13 cellular contexts compared by ENCODE assay signal in genomic region chr17:57944796-57945362, GRCh38. TPM values are rescaled to one million over a fixed set of nuclear protein-coding genes. Genes with fewer than 3 reads are reported as not detected.
A peak's percentile ranks its signal among the peaks of the same experiment; 100 is the strongest.
DNase-seq lines count a peak whose midpoint lies in the region; ATAC-seq, FAIRE-seq and TF ChIP-seq lines count a peak whose summit lies in the region.
"Had no signal": no experiment of that assay in that cellular context is flagged by ENCODE, and none has a peak within 500 bp of the region (broad histone marks: within the 10 kb centered on the region; RNA-seq: fewer than 3 reads in every experiment).

No MANE protein-coding gene starts in this region.

- H3K36me3 ChIP-seq in BLaER1 treated with 17β-estradiol and CSF1 and Interleukin-3, amounts not matched to agents 10 nM and 100 nM: no peaks in the 10 kb centered on the region
- H3K36me3 ChIP-seq in kidney (ENCODE audit: control insufficient read depth in 1 of 2, insufficient read depth in 2 of 2, low read length in 2 of 2): no peaks in the 10 kb centered on the region
- H3K36me3 ChIP-seq in skeletal muscle tissue (ENCODE audit: control insufficient read depth in 3 of 3, insufficient read depth in 3 of 3, low read length in 3 of 3): no peaks in the 10 kb centered on the region

- H3K27ac ChIP-seq in BLaER1 treated with 17β-estradiol and CSF1 and Interleukin-3, amounts not matched to agents 10 nM and 100 nM: peak overlapping the region in 1 of 11 experiments; percentile 70; a peak in 1 of 22 replicates
- H3K27ac ChIP-seq in kidney (ENCODE audit: low read depth in 2 of 2, low read length in 2 of 2) (no peak overlapping the region), skeletal muscle tissue (ENCODE audit: low read depth, low read length) (peak overlapping the region; percentile 57)

- intact Hi-C loops in kidney (cut with DNase I): no loop called here

- H3K9me3 ChIP-seq in BLaER1 treated with 17β-estradiol and CSF1 and Interleukin-3, amounts not matched to agents 10 nM and 100 nM (replicated peaks in 1 of 11): no peaks in the 10 kb centered on the region
- H3K9me3 ChIP-seq in kidney (ENCODE audit: control insufficient read depth in 1 of 2, low read length in 2 of 2): no peaks in the 10 kb centered on the region
- H3K9me3 ChIP-seq in skeletal muscle tissue (ENCODE audit: control insufficient read depth in 3 of 3, low read length in 3 of 3): no peaks in the 10 kb centered on the region

- H3K27me3 ChIP-seq in BLaER1 treated with 17β-estradiol and CSF1 and Interleukin-3, amounts not matched to agents 10 nM and 100 nM: peaks cover 0 to 4% (median 0%) of the 10 kb centered on the region in 11 experiments; a peak in 1 of 22 replicates
- H3K27me3 ChIP-seq in skeletal muscle tissue (ENCODE audit: control insufficient read depth in 3 of 3, insufficient read depth in 3 of 3, low read length in 3 of 3): no peaks in the 10 kb centered on the region

- peaks cover 84 to 100% (median 95%) of the 10 kb centered on the region in 10 experiments for H3K4me1 ChIP-seq in BLaER1 treated with 17β-estradiol and CSF1 and Interleukin-3, amounts not matched to agents 10 nM and 100 nM
- H3K4me1 ChIP-seq in kidney (ENCODE audit: control insufficient read depth in 1 of 2, insufficient read depth in 1 of 2, low read depth in 1 of 2, low read length in 2 of 2): peaks cover 48% of the 10 kb centered on the region in 2 donors
- H3K4me1 ChIP-seq in skeletal muscle tissue (ENCODE audit: control insufficient read depth in 3 of 3, insufficient read depth in 3 of 3, low read length in 3 of 3): peaks cover 71 to 82% (median 80%) of the 10 kb centered on the region in 3 donors

- no peak for TF ChIP-seq CTCF in kidney (IDR thresholded peaks at IDR 0.05; ENCODE audit: borderline replicate concordance, extremely low read depth, insufficient read depth)

- no peak for ATAC-seq in HG03571 (IDR thresholded peaks at IDR 0.05; ENCODE audit: unreplicated experiment)
- ATAC-seq: left lobe of liver had no signal

- H3K4me2 ChIP-seq in BLaER1 treated with 17β-estradiol and CSF1 and Interleukin-3, amounts not matched to agents 10 nM and 100 nM: peak overlapping the region in 6 of 11 experiments; percentile 4 to 88 (median 85); a peak in 10 of 22 replicates

- no peak for FAIRE-seq in kidney (lab: Jason Lieb, UNC)

- no peak overlapping the region for H3K9ac ChIP-seq in BLaER1 treated with 17β-estradiol and CSF1 and Interleukin-3, amounts not matched to agents 10 nM and 100 nM
- H3K9ac ChIP-seq in kidney (ENCODE audit: low read length in 2 of 2) (no peak overlapping the region), skeletal muscle tissue (ENCODE audit: low read depth in 1 of 3, low read length in 3 of 3) (no peak overlapping the region)

- H4K20me1 ChIP-seq in BLaER1 treated with 17β-estradiol and CSF1 and Interleukin-3, amounts not matched to agents 10 nM and 100 nM: peaks cover 0 to 23% (median 0%) of the 10 kb centered on the region in 11 experiments; a peak in 4 of 22 replicates

- DNase-seq in amniotic epithelial cell (ENCODE audit: low read depth): peak; percentile 77
- DNase-seq in kidney: peak; percentile 49
- no peak for DNase-seq in nucleus accumbens (lab: John Stamatoyannopoulos, UW)
- no peak for DNase-seq in glomerular visceral epithelial cell (ENCODE audit: extremely low spot score)
- no peak for DNase-seq in NCI-H524 (lab: John Stamatoyannopoulos, UW)
- DNase-seq: effector CD8-positive, alpha-beta T cell; NCI-H187; NCI-H446; SIG-M5 had no signal

- H3K4me3 ChIP-seq in BLaER1 treated with 17β-estradiol and CSF1 and Interleukin-3, amounts not matched to agents 10 nM and 100 nM: no peak overlapping the region
- H3K4me3 ChIP-seq in kidney (ENCODE audit: low read length in 2 of 2) (no peak overlapping the region), skeletal muscle tissue (ENCODE audit: low read length in 3 of 3) (no peak overlapping the region)

RNA-seq across cellular contexts. Expression of gene CUEDC1, which starts 10.3 kb away (rescaled TPM):
- total RNA-seq in kidney (52.3 TPM), skeletal muscle tissue (10.4 TPM)
- 33.0 TPM for polyA plus RNA-seq in kidney (ENCODE audit: insufficient read depth, low read depth, low replicate concordance)

RNA-seq across cellular contexts. Expression of gene VEZF1, which starts 43.2 kb away (rescaled TPM):
- total RNA-seq in kidney (92.5 TPM), skeletal muscle tissue (30.3 TPM)
- polyA plus RNA-seq in kidney (ENCODE audit: insufficient read depth, low read depth, low replicate concordance): 26.0 TPM

Comparison
In these comparisons a context has a peak if more than half of its experiments do, and no peak if none do; other contexts are left out.
1. DNase-seq: peak in amniotic epithelial cell (single experiment) and kidney (single experiment); none in nucleus accumbens (0 of 56), glomerular visceral epithelial cell (single experiment) and NCI-H524 (0 of 2).